ENCODE assay signal across 8 cellular contexts in genomic region chr12:95574799-95575452, GRCh38. TPM values are rescaled to one million over a fixed set of nuclear protein-coding genes. Genes with fewer than 3 reads are reported as not detected.
A peak's percentile ranks its signal among the peaks of the same experiment; 100 is the strongest.
DNase-seq lines count a peak whose midpoint lies in the region; ATAC-seq and TF ChIP-seq lines count a peak whose summit lies in the region.

No MANE protein-coding gene starts in this region.

- H3K36me3 ChIP-seq in GM23248 (ENCODE audit: low read depth) (no peaks in the 10 kb centered on the region), OCI-LY1 (ENCODE audit: insufficient read depth, low read length) (no peaks in the 10 kb centered on the region), fibroblast of lung (ENCODE audit: control insufficient read depth, insufficient read depth, low read length) (no peaks in the 10 kb centered on the region)

- H3K4me1 ChIP-seq in GM23248 (ENCODE audit: insufficient read depth), result no peaks in the 10 kb centered on the region
- H3K4me1 ChIP-seq in OCI-LY1 (ENCODE audit: insufficient read depth, low read length, severe bottlenecking), result peaks cover 13% of the 10 kb centered on the region
- H3K4me1 ChIP-seq in fibroblast of lung (ENCODE audit: control insufficient read depth, extremely low read depth, insufficient read depth, low read length), result no peaks in the 10 kb centered on the region

- no peak overlapping the region for H3K9ac ChIP-seq in GM23248
- no peak overlapping the region for H3K9ac ChIP-seq in OCI-LY1 (ENCODE audit: low read length)
- H3K9ac ChIP-seq in fibroblast of lung (ENCODE audit: insufficient read depth, low read length), result no peak overlapping the region

- DNase-seq in AG09319 (ENCODE audit: extremely low read depth, low read depth), result peak; percentile 7
- peak; percentile 56 for DNase-seq in GM23248
- peak; percentile 32 to 57 for DNase-seq in fibroblast of lung (ENCODE audit: low read depth in 2 of 2)
- peak; percentile 44 for DNase-seq in putamen (ENCODE audit: low spot score)
- no peak for DNase-seq in NCI-H1048 (lab: John Stamatoyannopoulos, UW)

- H3K27me3 ChIP-seq in GM23248 (replicated peaks; ENCODE audit: insufficient read depth) (peaks cover 10% of the 10 kb centered on the region), OCI-LY1 (ENCODE audit: insufficient read depth, low read length) (no peaks in the 10 kb centered on the region), fibroblast of lung (ENCODE audit: control insufficient read depth, insufficient read depth, low read length) (no peaks in the 10 kb centered on the region)

- H3K4me2 ChIP-seq in GM23248 (ENCODE audit: unreplicated experiment) (no peak overlapping the region), OCI-LY1 (ENCODE audit: low read length) (no peak overlapping the region), fibroblast of lung (ENCODE audit: extremely low read depth, insufficient read depth, low read length) (no peak overlapping the region)

- H3K4me3 ChIP-seq in GM23248, result no peak overlapping the region
- no peak overlapping the region for H3K4me3 ChIP-seq in OCI-LY1 (ENCODE audit: low read depth, low read length, poor library complexity, severe bottlenecking)
- H3K4me3 ChIP-seq in fibroblast of lung (replicated peaks in 1 of 4; ENCODE audit: control extremely low read depth in 1 of 4, insufficient read depth in 1 of 4, low read depth in 3 of 4, low read length in 4 of 4), result no peak overlapping the region

- in situ Hi-C loops in GM23248 (cut with MboI), result no loop called here

- no peaks in the 10 kb centered on the region for H3K79me2 ChIP-seq in GM23248 (ENCODE audit: insufficient read depth)
- H3K79me2 ChIP-seq in OCI-LY1 (ENCODE audit: insufficient read depth, low read length), result no peaks in the 10 kb centered on the region
- H3K79me2 ChIP-seq in fibroblast of lung (ENCODE audit: control insufficient read depth, insufficient read depth, low read length), result no peaks in the 10 kb centered on the region

- H3K9me2 ChIP-seq in GM23248 (ENCODE audit: insufficient read depth) (no peaks in the 10 kb centered on the region), OCI-LY1 (ENCODE audit: low read depth, low read length) (no peaks in the 10 kb centered on the region)

- TF ChIP-seq CTCF in AG09319 (IDR thresholded peaks at IDR 0.05; ENCODE audit: low read depth, low read length) (peak; percentile 78), OCI-LY1 (IDR thresholded peaks at IDR 0.05; ENCODE audit: low read length) (peak; percentile 48; the same call in 1 of the 2 replicates), fibroblast of lung (conservative IDR thresholded peaks at IDR 0.05 in 1 of 2, IDR thresholded peaks at IDR 0.05 in 1 of 2; ENCODE audit: low read depth in 1 of 2, low read length in 2 of 2) (peak; percentile 70 to 85)

- no peak overlapping the region for H3K27ac ChIP-seq in GM23248
- H3K27ac ChIP-seq in OCI-LY1 (ENCODE audit: low read depth, low read length, poor library complexity, severe bottlenecking), result no peak overlapping the region
- H3K27ac ChIP-seq in fibroblast of lung (ENCODE audit: insufficient read depth, low read length), result no peak overlapping the region

- H3K9me3 ChIP-seq in GM23248 (ENCODE audit: low read depth), result no peaks in the 10 kb centered on the region
- H3K9me3 ChIP-seq in OCI-LY1 (ENCODE audit: low read length), result no peaks in the 10 kb centered on the region
- H3K9me3 ChIP-seq in fibroblast of lung (ENCODE audit: control insufficient read depth, insufficient read depth, low read depth, low read length), result no peaks in the 10 kb centered on the region

- no peaks in the 10 kb centered on the region for H4K20me1 ChIP-seq in GM23248 (ENCODE audit: insufficient read depth)
- no peaks in the 10 kb centered on the region for H4K20me1 ChIP-seq in OCI-LY1 (ENCODE audit: insufficient read depth, low read length)
- H4K20me1 ChIP-seq in fibroblast of lung (ENCODE audit: control insufficient read depth, extremely low read depth, insufficient read depth, low read length), result no peaks in the 10 kb centered on the region

- ATAC-seq in GM21786 (IDR thresholded peaks at IDR 0.05; ENCODE audit: unreplicated experiment) (no peak), GM21381 (IDR thresholded peaks at IDR 0.05; ENCODE audit: unreplicated experiment) (no peak)

- H2AFZ ChIP-seq in GM23248 (peak overlapping the region; percentile 44; the same call in 1 of the 2 replicates), OCI-LY1 (ENCODE audit: low read length) (no peak overlapping the region), fibroblast of lung (ENCODE audit: low read length) (peak overlapping the region; percentile 24)

- H3F3A ChIP-seq in GM23248 (ENCODE audit: insufficient read depth) (no peaks in the 10 kb centered on the region), OCI-LY1 (ENCODE audit: insufficient read depth, low read length) (no peaks in the 10 kb centered on the region)

RNA-seq across cellular contexts. Expression of gene USP44, which starts 23.6 kb away (rescaled TPM):
- 0.25 and 0.76 TPM in 2 replicates for total RNA-seq in GM23248 (2014; rRNA removed; shearing (Covaris generic))
- polyA plus RNA-seq in GM23248 (2016; fragmentation: Nextera tagmentation; extraction: Ambion mirVana) (0.54 and 0.58 TPM in 2 replicates), fibroblast of lung (7.0 and 21.5 TPM in 2 replicates)
- total RNA-seq in fibroblast of lung, result 27.2 and 27.4 TPM in 2 replicates
- 3.5 and 10.1 TPM in 2 replicates for polyA plus RNA-seq in fibroblast of lung (2012)
- 1.2 and 15.8 TPM in 2 replicates for polyA minus RNA-seq in fibroblast of lung (ENCODE audit: low replicate concordance)

Comparison
In these comparisons a context has a peak if more than half of its experiments do, and no peak if none do; other contexts are left out.
1. RNA of gene USP44, which starts 23.6 kb away (total RNA-seq): 27.2 to 27.4 TPM in fibroblast of lung; 0.25 to 0.76 TPM in GM23248; every median in the first group is over 10 times any median in the second.
2. Peak in every context shown above with its lines, with median percentiles within 50 percentile points of each other: CTCF ChIP-seq.